In the genomic region with DNA sequence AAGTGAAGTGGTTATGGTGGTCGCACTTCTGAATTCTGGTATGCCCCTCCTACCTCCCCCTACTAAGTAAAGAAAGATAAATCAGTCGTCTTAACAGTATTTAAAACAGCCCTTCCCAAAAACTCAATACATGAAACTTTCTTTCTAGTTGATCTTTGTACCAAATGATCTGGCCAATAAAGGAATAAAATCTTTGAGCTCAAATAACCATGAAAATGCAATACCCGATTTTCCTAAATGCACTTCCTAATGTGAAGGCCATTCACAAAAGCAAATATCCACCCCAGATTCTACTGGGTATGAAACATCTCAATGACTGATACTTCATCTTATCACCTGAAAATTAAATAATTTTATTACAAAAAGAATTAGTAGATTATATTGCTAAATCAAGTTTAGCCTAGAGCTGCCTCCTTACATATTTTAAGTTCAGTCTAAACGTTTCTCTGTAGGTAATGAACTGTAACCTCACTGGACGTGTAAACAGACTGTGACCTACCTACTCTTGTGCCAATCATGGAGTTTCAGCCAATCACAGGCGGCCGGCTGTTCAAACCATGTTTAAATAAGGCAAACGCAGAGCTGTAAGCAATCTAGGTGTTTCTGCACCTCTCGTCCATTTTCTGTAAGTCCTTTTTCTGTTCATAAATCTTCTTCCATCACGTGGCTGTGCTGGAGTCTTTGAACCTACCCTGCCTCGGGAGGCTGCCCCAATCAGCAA, we compare ENCODE assay signal across 20 cellular contexts.
DNase-seq lines count a peak whose midpoint lies in the region; ATAC-seq, FAIRE-seq and TF ChIP-seq lines count a peak whose summit lies in the region.
"Had no signal": no experiment of that assay in that cellular context is flagged by ENCODE, and none has a peak within 500 bp of the region (broad histone marks: within the 10 kb centered on the region; RNA-seq: fewer than 3 reads in every experiment).

No MANE protein-coding gene starts in this region.

- no peak for TF ChIP-seq POLR2A in gastroesophageal sphincter (IDR thresholded peaks at IDR 0.05)
- TF ChIP-seq POLR2A in GM12892 (IDR thresholded peaks at IDR 0.05; ENCODE audit: low read depth, low read length) = no peak

- FAIRE-seq in TTC549 (lab: Jason Lieb, UNC) = peak; percentile 32
- no peak for FAIRE-seq in GM12892 (lab: Jason Lieb, UNC)
- FAIRE-seq: endometrium had no signal

- H3K9me3 Mint-ChIP-seq in CD4-positive, alpha-beta T cell = no peaks in the 10 kb centered on the region
- H3K9me3 Mint-ChIP-seq in stimulated activated effector memory CD8-positive, alpha-beta T cell treated with anti-CD3 and anti-CD28 coated beads, Interleukin-12 subunit alpha, Interleukin-12 subunit beta, amount 100 ng/mL, for 72 hours = no peaks in the 10 kb centered on the region
- H3K9me3 Mint-ChIP-seq: activated naive CD8-positive, alpha-beta T cell treated with anti-CD3 and anti-CD28 coated beads, Interleukin-2, amount 50 U/mL, for 24 hours; activated T-helper 2 cell treated with anti-CD3 and anti-CD28 coated beads, Interferon-gamma antibody, Interleukin-2, Interleukin-4, amounts not matched to agents 10 μg/mL and 5 μg/mL and 100 μg/mL, durations not matched to agents 14 hours and 24 hours and 36 hours; nephron; stimulated activated naive CD8-positive, alpha-beta T cell treated with anti-CD3 and anti-CD28 coated beads, Interleukin-15, Interleukin-2, amounts not matched to agents 100 ng/mL and 50 ng/mL, for 24 hours had no signal

- peaks cover 35% of the 10 kb centered on the region for H3K27me3 Mint-ChIP-seq in CD4-positive, alpha-beta T cell

- POLR2A ChIA-PET in CD4-positive, alpha-beta T cell (lab: Charles Lee) = no interaction called here

- H3K79me2 ChIP-seq in GM23248 (ENCODE audit: insufficient read depth) = peaks cover 6% of the 10 kb centered on the region; the same call in 1 of the 2 replicates

- H4K20me1 ChIP-seq in GM23248 (ENCODE audit: insufficient read depth) = no peaks in the 10 kb centered on the region

- peaks cover 19% of the 10 kb centered on the region for H3F3A ChIP-seq in GM23248 (ENCODE audit: insufficient read depth)

- ATAC-seq in gastroesophageal sphincter (no peak), HG02884 (IDR thresholded peaks at IDR 0.05; ENCODE audit: unreplicated experiment) (no peak)
- ATAC-seq in CD4-positive, alpha-beta T cell (ENCODE audit: poor library complexity) = no peak
- no peak for ATAC-seq in stimulated activated effector memory CD8-positive, alpha-beta T cell treated with anti-CD3 and anti-CD28 coated beads, Interleukin-12 subunit alpha, Interleukin-12 subunit beta, amount 100 ng/mL, for 72 hours
- ATAC-seq: activated naive CD8-positive, alpha-beta T cell treated with anti-CD3 and anti-CD28 coated beads, Interleukin-2, amount 50 U/mL, for 24 hours had no signal

- H3K36me3 ChIP-seq in GM23248 (ENCODE audit: low read depth) (no peaks in the 10 kb centered on the region), gastroesophageal sphincter (no peaks in the 10 kb centered on the region)

- in situ Hi-C loops in GM23248 (cut with MboI) = loop anchor here (10.0 kb wide), 1 partner anchor 86 kb away; no protein-coding TSS in a partner anchor

- H3K9me2 ChIP-seq in GM23248 (ENCODE audit: insufficient read depth) = no peaks in the 10 kb centered on the region

- DNase-seq in GM23248 (no peak), GM12892 (ENCODE audit: insufficient read length) (no peak)
- DNase-seq in CD4-positive, alpha-beta T cell = no peak
- DNase-seq in stimulated activated effector memory CD8-positive, alpha-beta T cell treated with anti-CD3 and anti-CD28 coated beads, Interleukin-12 subunit alpha, Interleukin-12 subunit beta, amount 100 ng/mL, for 72 hours (ENCODE audit: low spot score in 2 of 2) = no peak
- DNase-seq: activated naive CD8-positive, alpha-beta T cell treated with anti-CD3 and anti-CD28 coated beads, Interleukin-2, amount 50 U/mL, for 24 hours; EL; HFFc6; MM.1S; NCI-H187; NCI-H446; Right ventricle myocardium superior had no signal

- H3K4me1 ChIP-seq in GM23248 (ENCODE audit: insufficient read depth) (peaks cover 22% of the 10 kb centered on the region), gastroesophageal sphincter (peaks cover 4 to 17% (median 6%) of the 10 kb centered on the region in 3 donors)

- no peak overlapping the region for H3K4me3 Mint-ChIP-seq in CD4-positive, alpha-beta T cell
- H3K4me3 Mint-ChIP-seq in stimulated activated effector memory CD8-positive, alpha-beta T cell treated with anti-CD3 and anti-CD28 coated beads, Interleukin-12 subunit alpha, Interleukin-12 subunit beta, amount 100 ng/mL, for 72 hours = no peak overlapping the region
- H3K4me3 Mint-ChIP-seq: activated naive CD8-positive, alpha-beta T cell treated with anti-CD3 and anti-CD28 coated beads, Interleukin-2, amount 50 U/mL, for 24 hours; nephron; stimulated activated naive CD8-positive, alpha-beta T cell treated with anti-CD3 and anti-CD28 coated beads, Interleukin-15, Interleukin-2, amounts not matched to agents 100 ng/mL and 50 ng/mL, for 24 hours had no signal

- H3K27me3 ChIP-seq in GM23248 (replicated peaks; ENCODE audit: insufficient read depth) (no peaks in the 10 kb centered on the region), gastroesophageal sphincter (no peaks in the 10 kb centered on the region)
- H3K27me3 ChIP-seq in CD4-positive, alpha-beta T cell (ENCODE audit: control insufficient read depth, insufficient read depth, low read length) = peaks cover 8% of the 10 kb centered on the region

- H3K4me2 ChIP-seq in GM23248 (ENCODE audit: unreplicated experiment) = no peak overlapping the region

- H3K9me3 ChIP-seq in GM23248 (ENCODE audit: low read depth) (no peaks in the 10 kb centered on the region), gastroesophageal sphincter (no peaks in the 10 kb centered on the region)
- H3K9me3 ChIP-seq in CD4-positive, alpha-beta T cell (ENCODE audit: control insufficient read depth, low read length) = no peaks in the 10 kb centered on the region

- no peak for TF ChIP-seq EP300 in gastroesophageal sphincter (IDR thresholded peaks at IDR 0.05)

- H3K9ac ChIP-seq in GM23248 = no peak overlapping the region; the same call in 1 of the 2 replicates

- H3K4me3 ChIP-seq in GM23248 (no peak overlapping the region), gastroesophageal sphincter (no peak overlapping the region), skin epidermis (no peak overlapping the region)
- H3K4me3 ChIP-seq: lung had no signal

- intact Hi-C loops in CD4-positive, alpha-beta T cell (cut with DNase I, micrococcal nuclease) = no loop called here

- peak overlapping the region; percentile 31; the same call in 1 of the 2 replicates for H2AFZ ChIP-seq in GM23248

- 98 to 99% methylated on average over 11 of the region's 11 CpGs for WGBS in GM23248 (ENCODE audit: low coverage in 1 of 2, low lambda C conversion rate in 2 of 2, missing lambda C conversion rate in 2 of 2), 2 experiments
- 92% methylated on average over 10 to 11 of the region's 11 CpGs for WGBS in gastroesophageal sphincter (ENCODE audit: low coverage in 1 of 2), 2 donors

- no peaks in the 10 kb centered on the region for H3K4me1 Mint-ChIP-seq in CD4-positive, alpha-beta T cell (ENCODE audit: low read depth)
- H3K4me1 Mint-ChIP-seq in stimulated activated effector memory CD8-positive, alpha-beta T cell treated with anti-CD3 and anti-CD28 coated beads, Interleukin-12 subunit alpha, Interleukin-12 subunit beta, amount 100 ng/mL, for 72 hours = no peaks in the 10 kb centered on the region
- H3K4me1 Mint-ChIP-seq: nephron had no signal

- H3K36me3 Mint-ChIP-seq in CD4-positive, alpha-beta T cell (ENCODE audit: low read depth) = no peaks in the 10 kb centered on the region
- no peaks in the 10 kb centered on the region for H3K36me3 Mint-ChIP-seq in stimulated activated effector memory CD8-positive, alpha-beta T cell treated with anti-CD3 and anti-CD28 coated beads, Interleukin-12 subunit alpha, Interleukin-12 subunit beta, amount 100 ng/mL, for 72 hours

- TF ChIP-seq CTCF in gastroesophageal sphincter (IDR thresholded peaks at IDR 0.05) = no peak
- no peak for TF ChIP-seq CTCF in CD4-positive, alpha-beta T cell (IDR thresholded peaks at IDR 0.05)

- CTCF ChIA-PET in CD4-positive, alpha-beta T cell (lab: Charles Lee) = no interaction called here

- no peak overlapping the region for H3K27ac Mint-ChIP-seq in CD4-positive, alpha-beta T cell
- no peak overlapping the region for H3K27ac Mint-ChIP-seq in stimulated activated effector memory CD8-positive, alpha-beta T cell treated with anti-CD3 and anti-CD28 coated beads, Interleukin-12 subunit alpha, Interleukin-12 subunit beta, amount 100 ng/mL, for 72 hours
- H3K27ac Mint-ChIP-seq: activated naive CD8-positive, alpha-beta T cell treated with anti-CD3 and anti-CD28 coated beads, Interleukin-2, amount 50 U/mL, for 24 hours; activated T-helper 2 cell treated with anti-CD3 and anti-CD28 coated beads, Interferon-gamma antibody, Interleukin-2, Interleukin-4, amounts not matched to agents 10 μg/mL and 5 μg/mL and 100 μg/mL, durations not matched to agents 14 hours and 24 hours and 36 hours; nephron; stimulated activated naive CD8-positive, alpha-beta T cell treated with anti-CD3 and anti-CD28 coated beads, Interleukin-15, Interleukin-2, amounts not matched to agents 100 ng/mL and 50 ng/mL, for 24 hours had no signal

- peak overlapping the region; percentile 98 for H3K27ac ChIP-seq in GM23248
- peak overlapping the region in 3 of 4 donors; percentile 60 to 85 (median 79) for H3K27ac ChIP-seq in gastroesophageal sphincter
- peak overlapping the region in 11 of 21 experiments; percentile 7 to 73 (median 53) for H3K27ac ChIP-seq in skin epidermis
- H3K27ac ChIP-seq in CD4-positive, alpha-beta T cell (ENCODE audit: low read depth, low read length) = no peak overlapping the region
